15 cellular contexts compared by ENCODE assay signal in genomic region chr16:86512301-86512859, GRCh38.
DNase-seq lines count a peak whose midpoint lies in the region; TF ChIP-seq lines count a peak whose summit lies in the region.
"Had no signal": no experiment of that assay in that cellular context is flagged by ENCODE, and none has a peak within 500 bp of the region (broad histone marks: within the 10 kb centered on the region; RNA-seq: fewer than 3 reads in every experiment).

No MANE protein-coding gene starts in this region.

- no peaks in the 10 kb centered on the region for H3K9me3 ChIP-seq in iPS-15b (ENCODE audit: control insufficient read depth, insufficient read depth, low read length)
- H3K9me3 ChIP-seq: heart left ventricle had no signal

- H3K9ac ChIP-seq in iPS-15b (ENCODE audit: low read depth, low read length) = no peak overlapping the region

- in situ Hi-C loops in GM13976 (cut with MboI; ENCODE audit: low sequenced_read_pairs, unreplicated experiment) = loop anchor here (25.0 kb wide), 3 partner anchors 175 to 700 kb away; no protein-coding TSS in a partner anchor

- peaks cover 92% of the 10 kb centered on the region for H3K27me3 ChIP-seq in iPS-15b (ENCODE audit: control insufficient read depth, insufficient read depth, low read length)

- TF ChIP-seq CTCF in GM13976 (IDR thresholded peaks at IDR 0.05; ENCODE audit: borderline replicate concordance, control extremely low read depth, extremely low read depth, insufficient read depth, missing control alignments) = no peak

- peaks cover 2% of the 10 kb centered on the region for H3K4me1 ChIP-seq in iPS-15b (ENCODE audit: control insufficient read depth, insufficient read depth, low read length)

- peak; percentile 31 for DNase-seq in GM13976 (ENCODE audit: low spot score)
- DNase-seq in amniotic epithelial cell (ENCODE audit: low read depth) = peak; percentile 32
- no peak for DNase-seq in skeletal muscle cell (ENCODE audit: low read depth)
- no peak for DNase-seq in cerebellar nuclear complex (lab: John Stamatoyannopoulos, UW)
- no peak for DNase-seq in activated T-cell treated with anti-CD3 and anti-CD28 coated beads, Interleukin-2, amount 50 U/mL, for 48 hours
- DNase-seq in activated CD4-positive, alpha-beta T cell treated with anti-CD3 and anti-CD28 coated beads for 48 hours = no peak
- no peak for DNase-seq in NOMO-1 (lab: John Stamatoyannopoulos, UW; ENCODE audit: unreplicated experiment in 2 of 2)
- DNase-seq: CD4-positive, CD25-positive, alpha-beta regulatory T cell; cortex of kidney; KG1; NCI-H1694; NCI-H748 treated with DMSO at 0.1 percent for 48 hours; stimulated activated CD4-positive, alpha-beta T cell treated with anti-CD3 and anti-CD28 coated beads, Interleukin-4, amount 100 ng/mL, for 4 hours had no signal

- no peaks in the 10 kb centered on the region for H3K36me3 ChIP-seq in iPS-15b (ENCODE audit: control insufficient read depth, insufficient read depth, low read length)
- H3K36me3 ChIP-seq: heart left ventricle had no signal

- H3K4me3 ChIP-seq in iPS-15b (ENCODE audit: low read depth, low read length) (peak overlapping the region; percentile 4), skeletal muscle cell (ENCODE audit: low read depth, low read length) (peak overlapping the region; percentile 52)

Comparison
In these comparisons a context has a peak if more than half of its experiments do, and no peak if none do; other contexts are left out.
1. DNase-seq: peak in GM13976 (single experiment) and amniotic epithelial cell (single experiment); none in skeletal muscle cell (single experiment), cerebellar nuclear complex (0 of 2), activated T-cell treated with anti-CD3 and anti-CD28 coated beads, Interleukin-2, amount 50 U/mL, for 48 hours (0 of 2), activated CD4-positive, alpha-beta T cell treated with anti-CD3 and anti-CD28 coated beads for 48 hours (single experiment) and NOMO-1 (0 of 2).